In genomic region chr21:26544208-26544607, GRCh38 we compare ENCODE assay signal across 26 cellular contexts. TPM values are rescaled to one million over a fixed set of nuclear protein-coding genes. Genes with fewer than 3 reads are reported as not detected.
"Had no signal": no experiment of that assay in that cellular context is flagged by ENCODE, and none has a peak within 500 bp of the region (broad histone marks: within the 10 kb centered on the region; RNA-seq: fewer than 3 reads in every experiment).

No MANE protein-coding gene starts in this region.

- ATAC-seq: esophagus mucosa; gastroesophageal sphincter; heart left ventricle; left lobe of liver; mucosa of descending colon; natural killer cell treated with Interleukin-12 subunit alpha and Interleukin-12 subunit beta and Interleukin-15 and Interleukin-18, amount 100 ng/mL, for 72 hours; right lobe of liver; stimulated activated effector memory CD8-positive, alpha-beta T cell treated with anti-CD3 and anti-CD28 coated beads, Interleukin-12 subunit alpha, Interleukin-12 subunit beta, amount 100 ng/mL, for 72 hours had no signal

- H3K9me3 ChIP-seq: gastroesophageal sphincter, heart left ventricle, mucosa of descending colon, neutrophil, right lobe of liver, stomach, thyroid gland, vagina had no signal

- DNase-seq: dorsolateral prefrontal cortex; effector CD4-positive, alpha-beta T cell; foreskin fibroblast; heart left ventricle; kidney; mucosa of descending colon; naive B cell; right lobe of liver; small intestine; stimulated activated CD4-positive, alpha-beta T cell treated with anti-CD3 and anti-CD28 coated beads, Interleukin-12 subunit alpha, Interleukin-12 subunit beta, amount 100 ng/mL, for 4 hours; stimulated activated CD4-positive, alpha-beta T cell treated with anti-CD3 and anti-CD28 coated beads, Interleukin-1b, Interleukin-23, amount 100 ng/mL, for 48 hours; stimulated activated CD4-positive, alpha-beta T cell treated with anti-CD3 and anti-CD28 coated beads, Interleukin-4, amount 100 ng/mL, for 24 hours; stimulated activated naive CD4-positive, alpha-beta T cell treated with Interleukin-2 at 50 U/mL for 16 hours; stomach; thyroid gland; trophoblast cell had no signal

- H3K27me3 ChIP-seq: dorsolateral prefrontal cortex, gastroesophageal sphincter, heart left ventricle, hepatocyte, neutrophil, right lobe of liver, stomach, thyroid gland, vagina had no signal

- H3K4me3 ChIP-seq: dorsolateral prefrontal cortex, gastroesophageal sphincter, heart left ventricle, hepatocyte, lung, mucosa of descending colon, right lobe of liver, stomach, thyroid gland, vagina had no signal

- H3K4me1 ChIP-seq: parathyroid adenoma, right lobe of liver, stomach, thyroid gland had no signal

- H3K27ac ChIP-seq: dorsolateral prefrontal cortex, gastroesophageal sphincter, heart left ventricle, hepatocyte, neutrophil, parathyroid adenoma, right lobe of liver, thyroid gland, vagina had no signal

- H3K36me3 ChIP-seq: gastroesophageal sphincter, heart left ventricle, neutrophil, right lobe of liver, stomach, thyroid gland, vagina had no signal

RNA-seq across cellular contexts. Expression of gene CYYR1, which starts 28.9 kb away (rescaled TPM):
- total RNA-seq: natural killer cell treated with Interleukin-12 subunit alpha and Interleukin-12 subunit beta and Interleukin-15 and Interleukin-18, amount 100 ng/mL, for 72 hours had no signal
